Comparison of ENCODE assay signal across 1 cellular context in genomic region chr6:40247516-40248115, GRCh38.
TF ChIP-seq lines count a peak whose summit lies in the region.

No MANE protein-coding gene starts in this region.

TF ChIP-seq in WTC11, 78 proteins besides CTCF, POLR2A, EP300 and RAD21 (continued from another document):
- TF ChIP-seq HMGXB4 (CRISPR knock-in tag; IDR thresholded peaks at IDR 0.05) (no peak), FOXP4 (CRISPR knock-in tag; IDR thresholded peaks at IDR 0.05) (no peak), RORB (CRISPR knock-in tag; IDR thresholded peaks at IDR 0.05) (no peak), CREB1 (CRISPR knock-in tag; IDR thresholded peaks at IDR 0.05) (no peak), ZBTB43 (CRISPR knock-in tag; IDR thresholded peaks at IDR 0.05) (no peak)
